Comparison of ENCODE assay signal across 16 cellular contexts in the genomic region with DNA sequence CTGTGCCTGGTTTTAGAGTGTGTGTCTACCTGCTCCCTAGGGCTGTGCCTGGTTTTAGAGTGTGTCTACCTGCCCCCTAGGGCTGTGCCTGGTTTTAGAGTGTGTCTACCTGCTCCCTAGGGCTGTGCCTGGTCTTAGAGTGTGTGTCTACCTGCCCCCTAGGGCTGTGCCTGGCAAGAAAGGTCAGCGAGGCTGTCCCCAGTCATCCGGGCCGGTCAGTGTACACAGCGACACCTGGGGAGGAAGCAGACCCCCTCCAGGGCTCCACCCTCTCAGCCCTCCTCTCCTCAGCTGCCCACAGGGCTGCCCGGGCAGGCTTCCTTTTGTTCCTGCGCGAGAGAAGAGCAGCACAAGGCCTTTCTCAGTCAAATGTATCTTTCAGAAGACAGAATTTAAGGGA. TPM values are rescaled to one million over a fixed set of nuclear protein-coding genes. Genes with fewer than 3 reads are reported as not detected.
DNase-seq lines count a peak whose midpoint lies in the region; ATAC-seq and TF ChIP-seq lines count a peak whose summit lies in the region.
"Had no signal": no experiment of that assay in that cellular context is flagged by ENCODE, and none has a peak within 500 bp of the region (broad histone marks: within the 10 kb centered on the region; RNA-seq: fewer than 3 reads in every experiment).

No MANE protein-coding gene starts in this region.

- CTCF ChIA-PET in MCF 10A (lab: Yijun Ruan, JAX), result interaction anchor here (1.2 kb wide), 1 partner anchor 11 kb away, joined by 4 read pairs; no protein-coding TSS in a partner anchor
- CTCF ChIA-PET in CD4-positive, alpha-beta memory T cell (lab: Charles Lee; ENCODE audit: partially characterized antibody), result no interaction called here

- no peak overlapping the region for H3K27ac Mint-ChIP-seq in MCF 10A (ENCODE audit: low read depth, unreplicated experiment)
- H3K27ac Mint-ChIP-seq in CD4-positive, alpha-beta memory T cell, result no peak overlapping the region

- TF ChIP-seq POLR2A in breast epithelium (IDR thresholded peaks at IDR 0.05), result no peak

- H3K4me1 ChIP-seq in breast epithelium (peaks cover 4 to 27% of the 10 kb centered on the region in 2 donors), ectodermal cell (ENCODE audit: control insufficient read depth, insufficient read depth, low read length) (peaks cover 40% of the 10 kb centered on the region), mucosa of descending colon (ENCODE audit: low read depth) (peaks cover 20% of the 10 kb centered on the region), upper lobe of right lung (peaks cover 32% of the 10 kb centered on the region)
- peaks cover 17% of the 10 kb centered on the region for H3K4me1 ChIP-seq in CD4-positive, alpha-beta memory T cell (ENCODE audit: insufficient read depth, low read length)

- intact Hi-C loops in breast epithelium (cut with DNase I; ENCODE audit: low total_unique reads), result no loop called here
- intact Hi-C loops in MCF 10A (cut with micrococcal nuclease), result no loop called here
- intact Hi-C loops in mucosa of descending colon (cut with DNase I, micrococcal nuclease), result no loop called here
- intact Hi-C loops in upper lobe of right lung (cut with DNase I), result loop anchor here (10.0 kb wide), 1 partner anchor 107 kb away; no protein-coding TSS in a partner anchor
- intact Hi-C loops in CD4-positive, alpha-beta memory T cell (cut with micrococcal nuclease), result no loop called here

- DNase-seq in breast epithelium (ENCODE audit: low spot score in 2 of 2) (no peak), MCF 10A (ENCODE audit: unreplicated experiment) (no peak), mucosa of descending colon (peak; percentile 60 to 72 (median 66)), upper lobe of right lung (peak; percentile 59)
- no peak for DNase-seq in CD4-positive, alpha-beta memory T cell
- DNase-seq in activated T-cell treated with anti-CD3 and anti-CD28 coated beads, Interleukin-2, amount 50 U/mL, for 48 hours, result no peak
- DNase-seq: ACHN, activated T-cell treated with anti-CD3 and anti-CD28 coated beads for 4 hours, DMS153, NCI-H1048, trophoblast cell had no signal

- TF ChIP-seq CTCF in breast epithelium (IDR thresholded peaks at IDR 0.05) (no peak), MCF 10A (IDR thresholded peaks at IDR 0.05; ENCODE audit: unreplicated experiment) (no peak), mucosa of descending colon (IDR thresholded peaks at IDR 0.05) (no peak), upper lobe of right lung (IDR thresholded peaks at IDR 0.05) (no peak)

- no peaks in the 10 kb centered on the region for H3K4me1 Mint-ChIP-seq in MCF 10A (ENCODE audit: insufficient read depth, unreplicated experiment)
- H3K4me1 Mint-ChIP-seq in CD4-positive, alpha-beta memory T cell, result peaks cover 4 to 11% (median 5%) of the 10 kb centered on the region in 4 donors

- peaks cover 0 to 2% of the 10 kb centered on the region in 2 donors for H3K27me3 ChIP-seq in breast epithelium
- peaks cover 50% of the 10 kb centered on the region for H3K27me3 ChIP-seq in ectodermal cell (ENCODE audit: control insufficient read depth, insufficient read depth, low read length, poor library complexity, severe bottlenecking)
- H3K27me3 ChIP-seq in upper lobe of right lung, result peaks cover 30% of the 10 kb centered on the region
- peaks cover 26% of the 10 kb centered on the region for H3K27me3 ChIP-seq in CD4-positive, alpha-beta memory T cell (ENCODE audit: insufficient read depth, low read length)

- H3K27ac ChIP-seq in breast epithelium (peak overlapping the region; percentile 10 to 88), ectodermal cell (ENCODE audit: insufficient read depth, low read depth, low read length, poor library complexity, severe bottlenecking) (no peak overlapping the region), upper lobe of right lung (peak overlapping the region; percentile 30)
- no peak overlapping the region for H3K27ac ChIP-seq in CD4-positive, alpha-beta memory T cell (ENCODE audit: low read depth, low read length)
- H3K27ac ChIP-seq: SJSA1 had no signal

- POLR2A ChIA-PET in MCF 10A (lab: Yijun Ruan, JAX), result no interaction called here
- POLR2A ChIA-PET in CD4-positive, alpha-beta memory T cell (lab: Charles Lee; ENCODE audit: partially characterized antibody), result no interaction called here

- H3K36me3 ChIP-seq in breast epithelium (no peaks in the 10 kb centered on the region), ectodermal cell (ENCODE audit: control insufficient read depth, insufficient read depth, low read length) (no peaks in the 10 kb centered on the region), mucosa of descending colon (ENCODE audit: low read depth) (no peaks in the 10 kb centered on the region), upper lobe of right lung (no peaks in the 10 kb centered on the region)
- no peaks in the 10 kb centered on the region for H3K36me3 ChIP-seq in CD4-positive, alpha-beta memory T cell (ENCODE audit: insufficient read depth, low read length)
- H3K36me3 ChIP-seq: SJSA1 had no signal

- no peaks in the 10 kb centered on the region for H3K9me3 Mint-ChIP-seq in MCF 10A (ENCODE audit: unreplicated experiment)
- H3K9me3 Mint-ChIP-seq in CD4-positive, alpha-beta memory T cell, result peaks cover 0 to 2% (median 0%) of the 10 kb centered on the region in 8 donors

- ATAC-seq in mucosa of descending colon (no peak), upper lobe of right lung (no peak), HG02763 (IDR thresholded peaks at IDR 0.05; ENCODE audit: unreplicated experiment) (no peak)

- H3K27me3 Mint-ChIP-seq in MCF 10A (ENCODE audit: insufficient read depth, unreplicated experiment), result peaks cover 11% of the 10 kb centered on the region
- H3K27me3 Mint-ChIP-seq in CD4-positive, alpha-beta memory T cell, result peaks cover 20 to 23% of the 10 kb centered on the region in 2 donors

- peak overlapping the region in 1 of 3 donors; percentile 50 for H3K4me3 ChIP-seq in breast epithelium
- peak overlapping the region; percentile 75 for H3K4me3 ChIP-seq in ectodermal cell (ENCODE audit: insufficient read depth, low read depth, low read length)
- H3K4me3 ChIP-seq in mucosa of descending colon, result no peak overlapping the region
- H3K4me3 ChIP-seq in upper lobe of right lung, result no peak overlapping the region
- no peak overlapping the region for H3K4me3 ChIP-seq in CD4-positive, alpha-beta memory T cell (ENCODE audit: low read length in 2 of 2)
- H3K4me3 ChIP-seq: SJSA1, smooth muscle cell had no signal

- BruUV-seq in MCF 10A (replicated peaks; lab: Mats Ljungman, UMichigan), result no TSS peak

- 29 to 31% methylated on average over 7 of the region's 7 CpGs for WGBS in ectodermal cell, 2 experiments

- H3K4me3 Mint-ChIP-seq in MCF 10A (ENCODE audit: unreplicated experiment), result no peak overlapping the region
- H3K4me3 Mint-ChIP-seq in CD4-positive, alpha-beta memory T cell, result peak overlapping the region in 1 of 8 donors; percentile 35

- H3K9me3 ChIP-seq in breast epithelium, result no peaks in the 10 kb centered on the region
- H3K9me3 ChIP-seq in ectodermal cell (ENCODE audit: control insufficient read depth, low read length), result no peaks in the 10 kb centered on the region
- H3K9me3 ChIP-seq in mucosa of descending colon, result no peaks in the 10 kb centered on the region
- H3K9me3 ChIP-seq in upper lobe of right lung, result no peaks in the 10 kb centered on the region
- no peaks in the 10 kb centered on the region for H3K9me3 ChIP-seq in CD4-positive, alpha-beta memory T cell (ENCODE audit: control insufficient read depth in 1 of 2, low read length in 2 of 2)
- H3K9me3 ChIP-seq: SJSA1 had no signal

- H3K36me3 Mint-ChIP-seq in MCF 10A (ENCODE audit: insufficient read depth, unreplicated experiment), result peaks cover 5% of the 10 kb centered on the region
- no peaks in the 10 kb centered on the region for H3K36me3 Mint-ChIP-seq in CD4-positive, alpha-beta memory T cell

RNA-seq across cellular contexts. Expression of a gene that starts 4.1 kb away (rescaled TPM):
- total RNA-seq in breast epithelium, result 1 to 10 TPM; 2.1 to 6.9 (median 3.5) TPM
- total RNA-seq in MCF 10A (2022), result 1.4 and 2.2 TPM in 2 replicates
- 20.0 TPM for polyA plus RNA-seq in ectodermal cell (2013, experiment 1 of 4)
- 17.8 TPM for polyA plus RNA-seq in ectodermal cell (2013, experiment 2 of 4)
- polyA plus RNA-seq in ectodermal cell (2013, experiment 3 of 4), result 30.0 TPM
- polyA plus RNA-seq in ectodermal cell (2013, experiment 4 of 4), result 33.2 TPM
- total RNA-seq in mucosa of descending colon, result 100 to 1,000 TPM in 2 of 3 donors, 10 to 100 TPM in 1; 61.4 to 171 (median 146) TPM
- 21.5 TPM for total RNA-seq in upper lobe of right lung
- under 1 TPM; 0.25 to 0.29 TPM for total RNA-seq in CD4-positive, alpha-beta memory T cell
- not detected for polyA plus RNA-seq in CD4-positive, alpha-beta memory T cell

RNA-seq across cellular contexts. Expression of a gene that starts 20.4 kb away (rescaled TPM):
- 1 to 10 TPM; 2.9 to 5.4 (median 3.7) TPM for total RNA-seq in breast epithelium
- total RNA-seq in MCF 10A (2022), result 20.6 and 21.9 TPM in 2 replicates
- polyA plus RNA-seq in ectodermal cell (2013, experiment 1 of 4), result 2.9 TPM
- polyA plus RNA-seq in ectodermal cell (2013, experiment 2 of 4), result 4.0 TPM
- 3.2 TPM for polyA plus RNA-seq in ectodermal cell (2013, experiment 3 of 4)
- polyA plus RNA-seq in ectodermal cell (2013, experiment 4 of 4), result 3.6 TPM
- total RNA-seq in mucosa of descending colon, result 10 to 100 TPM; 23.3 to 48.6 (median 45.3) TPM
- 27.4 TPM for total RNA-seq in upper lobe of right lung
- 1 to 10 TPM; 2.1 TPM for total RNA-seq in CD4-positive, alpha-beta memory T cell
- polyA plus RNA-seq in CD4-positive, alpha-beta memory T cell, result under 1 TPM; 0.46 to 0.78 TPM

RNA-seq across cellular contexts. Expression of a gene that starts 42.8 kb away (rescaled TPM):
- total RNA-seq in breast epithelium (10 to 100 TPM; 32.6 to 39.2 (median 38.7) TPM), MCF 10A (2022) (38.0 and 40.5 TPM in 2 replicates), mucosa of descending colon (10 to 100 TPM; 52.9 to 66.2 (median 60.5) TPM), upper lobe of right lung (47.2 TPM)
- polyA plus RNA-seq in ectodermal cell (2013, experiment 1 of 4), result 77.8 TPM
- polyA plus RNA-seq in ectodermal cell (2013, experiment 2 of 4), result 73.9 TPM
- polyA plus RNA-seq in ectodermal cell (2013, experiment 3 of 4), result 50.9 TPM
- 53.2 TPM for polyA plus RNA-seq in ectodermal cell (2013, experiment 4 of 4)
- 10 to 100 TPM; 44.3 to 44.9 TPM for total RNA-seq in CD4-positive, alpha-beta memory T cell
- 10 to 100 TPM; 28.3 to 28.7 TPM for polyA plus RNA-seq in CD4-positive, alpha-beta memory T cell

RNA-seq across cellular contexts. Expression of a gene that starts 46.9 kb away (rescaled TPM):
- total RNA-seq in breast epithelium, result not detected
- total RNA-seq in MCF 10A (2022), result not detected in 2 replicates
- polyA plus RNA-seq in ectodermal cell (2013, experiment 1 of 4), result not detected
- not detected for polyA plus RNA-seq in ectodermal cell (2013, experiment 2 of 4)
- not detected for polyA plus RNA-seq in ectodermal cell (2013, experiment 3 of 4)
- not detected for polyA plus RNA-seq in ectodermal cell (2013, experiment 4 of 4)
- total RNA-seq in mucosa of descending colon, result not detected
- total RNA-seq in upper lobe of right lung, result not detected
- not detected for total RNA-seq in CD4-positive, alpha-beta memory T cell
- polyA plus RNA-seq in CD4-positive, alpha-beta memory T cell, result not detected
- total RNA-seq: mononuclear cell, SJSA1, smooth muscle cell had no signal
- polyA plus RNA-seq: smooth muscle cell had no signal

RNA-seq across cellular contexts. Expression of a gene that starts 56.9 kb away (rescaled TPM):
- total RNA-seq in breast epithelium (100 to 1,000 TPM; 112 to 188 (median 183) TPM), MCF 10A (2022) (171 and 180 TPM in 2 replicates), mucosa of descending colon (100 to 1,000 TPM; 286 to 379 (median 332) TPM), upper lobe of right lung (191 TPM)
- polyA plus RNA-seq in ectodermal cell (2013, experiment 1 of 4), result 375 TPM
- 339 TPM for polyA plus RNA-seq in ectodermal cell (2013, experiment 2 of 4)
- polyA plus RNA-seq in ectodermal cell (2013, experiment 3 of 4), result 283 TPM
- polyA plus RNA-seq in ectodermal cell (2013, experiment 4 of 4), result 290 TPM
- total RNA-seq in CD4-positive, alpha-beta memory T cell, result 100 to 1,000 TPM in 1 of 2 experiments, 10 to 100 TPM in 1; 99.8 to 103 TPM
- polyA plus RNA-seq in CD4-positive, alpha-beta memory T cell, result 10 to 100 TPM; 53.1 to 64.1 TPM

Comparison
In these comparisons a context has a peak if more than half of its experiments do, and no peak if none do; other contexts are left out.
1. DNase-seq: peak in mucosa of descending colon (3 of 3) and upper lobe of right lung (single experiment); none in breast epithelium (0 of 2), MCF 10A (single experiment), CD4-positive, alpha-beta memory T cell (0 of 5) and activated T-cell treated with anti-CD3 and anti-CD28 coated beads, Interleukin-2, amount 50 U/mL, for 48 hours (0 of 2).
2. H3K27ac ChIP-seq: peak in breast epithelium (2 of 2) and upper lobe of right lung (single experiment); none in ectodermal cell (single experiment) and CD4-positive, alpha-beta memory T cell (single experiment).